In genomic region chr9:111483862-111484563, GRCh38 we compare ENCODE assay signal across 1 cellular context.
A peak's percentile ranks its signal among the peaks of the same experiment; 100 is the strongest.
TF ChIP-seq lines count a peak whose summit lies in the region.

A gene with protein sequence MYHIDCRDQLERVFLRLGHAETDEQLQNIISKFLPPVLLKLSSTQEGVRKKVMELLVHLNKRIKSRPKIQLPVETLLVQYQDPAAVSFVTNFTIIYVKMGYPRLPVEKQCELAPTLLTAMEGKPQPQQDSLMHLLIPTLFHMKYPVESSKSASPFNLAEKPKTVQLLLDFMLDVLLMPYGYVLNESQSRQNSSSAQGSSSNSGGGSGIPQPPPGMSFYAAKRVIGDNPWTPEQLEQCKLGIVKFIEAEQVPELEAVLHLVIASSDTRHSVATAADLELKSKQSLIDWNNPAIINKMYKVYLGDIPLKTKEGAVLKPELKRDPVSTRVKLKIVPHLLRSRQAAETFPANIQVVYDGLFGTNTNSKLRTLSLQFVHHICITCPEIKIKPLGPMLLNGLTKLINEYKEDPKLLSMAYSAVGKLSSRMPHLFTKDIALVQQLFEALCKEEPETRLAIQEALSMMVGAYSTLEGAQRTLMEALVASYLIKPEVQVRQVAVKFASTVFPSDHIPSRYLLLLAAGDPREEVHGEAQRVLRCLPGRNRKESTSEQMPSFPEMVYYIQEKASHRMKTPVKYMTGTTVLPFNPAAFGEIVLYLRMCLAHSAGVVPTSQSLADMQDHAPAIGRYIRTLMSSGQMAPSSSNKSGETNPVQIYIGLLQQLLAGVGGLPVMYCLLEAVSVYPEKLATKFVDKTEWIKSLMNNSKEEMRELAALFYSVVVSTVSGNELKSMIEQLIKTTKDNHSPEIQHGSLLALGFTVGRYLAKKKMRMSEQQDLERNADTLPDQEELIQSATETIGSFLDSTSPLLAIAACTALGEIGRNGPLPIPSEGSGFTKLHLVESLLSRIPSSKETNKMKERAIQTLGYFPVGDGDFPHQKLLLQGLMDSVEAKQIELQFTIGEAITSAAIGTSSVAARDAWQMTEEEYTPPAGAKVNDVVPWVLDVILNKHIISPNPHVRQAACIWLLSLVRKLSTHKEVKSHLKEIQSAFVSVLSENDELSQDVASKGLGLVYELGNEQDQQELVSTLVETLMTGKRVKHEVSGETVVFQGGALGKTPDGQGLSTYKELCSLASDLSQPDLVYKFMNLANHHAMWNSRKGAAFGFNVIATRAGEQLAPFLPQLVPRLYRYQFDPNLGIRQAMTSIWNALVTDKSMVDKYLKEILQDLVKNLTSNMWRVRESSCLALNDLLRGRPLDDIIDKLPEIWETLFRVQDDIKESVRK (N-terminal part only) (minus strand): TSS chr9:111484383. CDS start chr9:111472918, 11,465 bp downstream.

TF ChIP-seq in K562, 482 proteins besides CTCF, POLR2A, EP300 and RAD21 (continued from another document and continues in another):
- peak in 1 of 2 experiments; percentile 56; a peak in 1 of 4 replicates for TF ChIP-seq RCOR1 (IDR thresholded peaks at IDR 0.05; ENCODE audit: borderline replicate concordance in 1 of 2, low read depth in 2 of 2, low read length in 2 of 2)
- TF ChIP-seq PTTG1 (tag; IDR thresholded peaks at IDR 0.05; ENCODE audit: low read depth), result no peak
- TF ChIP-seq TRIM24 (IDR thresholded peaks at IDR 0.05), result no peak
- TF ChIP-seq HNRNPLL (IDR thresholded peaks at IDR 0.05; ENCODE audit: low read depth, low read length, poor library complexity, severe bottlenecking), result peak; percentile 59
- TF ChIP-seq TBL1XR1 (IDR thresholded peaks at IDR 0.05; ENCODE audit: low read length in 2 of 2), result no peak
- TF ChIP-seq, protein P1, sequence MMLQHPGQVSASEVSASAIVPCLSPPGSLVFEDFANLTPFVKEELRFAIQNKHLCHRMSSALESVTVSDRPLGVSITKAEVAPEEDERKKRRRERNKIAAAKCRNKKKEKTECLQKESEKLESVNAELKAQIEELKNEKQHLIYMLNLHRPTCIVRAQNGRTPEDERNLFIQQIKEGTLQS (IDR thresholded peaks at IDR 0.05), result peak; percentile 61
- TF ChIP-seq, protein P1 (CRISPR knock-in tag; conservative IDR thresholded peaks at IDR 0.05), result no peak
- peak; percentile 47; the same call in 1 of the 2 replicates for TF ChIP-seq ZBTB1 (CRISPR knock-in tag; IDR thresholded peaks at IDR 0.05; ENCODE audit: borderline replicate concordance, low read depth)
- no peak for TF ChIP-seq MTF1 (CRISPR knock-in tag; IDR thresholded peaks at IDR 0.05; ENCODE audit: borderline replicate concordance)
- peak in 1 of 2 experiments; percentile 47; a peak in 1 of 4 replicates for TF ChIP-seq TEAD1 (CRISPR knock-in tag; IDR thresholded peaks at IDR 0.05)
- 0 out of 2 replicates have a peak, but pooled peaks have one; percentile 41 for TF ChIP-seq SIN3B (IDR thresholded peaks at IDR 0.05; ENCODE audit: low read depth)
- TF ChIP-seq NRF1 (conservative IDR thresholded peaks at IDR 0.05 in 1 of 2, IDR thresholded peaks at IDR 0.05 in 1 of 2), result peak; percentile 80 to 81
- TF ChIP-seq GTF2B (IDR thresholded peaks at IDR 0.05; ENCODE audit: extremely low read depth, insufficient read length), result peak; percentile 8
- TF ChIP-seq SUPT5H (IDR thresholded peaks at IDR 0.05), result peak; percentile 66
- TF ChIP-seq, protein P2, sequence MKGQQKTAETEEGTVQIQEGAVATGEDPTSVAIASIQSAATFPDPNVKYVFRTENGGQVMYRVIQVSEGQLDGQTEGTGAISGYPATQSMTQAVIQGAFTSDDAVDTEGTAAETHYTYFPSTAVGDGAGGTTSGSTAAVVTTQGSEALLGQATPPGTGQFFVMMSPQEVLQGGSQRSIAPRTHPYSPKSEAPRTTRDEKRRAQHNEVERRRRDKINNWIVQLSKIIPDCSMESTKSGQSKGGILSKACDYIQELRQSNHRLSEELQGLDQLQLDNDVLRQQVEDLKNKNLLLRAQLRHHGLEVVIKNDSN (CRISPR knock-in tag; IDR thresholded peaks at IDR 0.05), result 0 out of 2 replicates have a peak, but pooled peaks have one; percentile 6
- peak; percentile 53; the same call in 1 of the 2 replicates for TF ChIP-seq ATF7 (IDR thresholded peaks at IDR 0.05)
- peak; percentile 33; the same call in 1 of the 2 replicates for TF ChIP-seq BCOR (IDR thresholded peaks at IDR 0.05)
- no peak for TF ChIP-seq MCM5 (IDR thresholded peaks at IDR 0.05; ENCODE audit: low read depth)
- TF ChIP-seq RBM34 (IDR thresholded peaks at IDR 0.05; ENCODE audit: borderline replicate concordance, insufficient read depth, low read length), result no peak
- no peak for TF ChIP-seq ZKSCAN1 (IDR thresholded peaks at IDR 0.05; ENCODE audit: low read depth, low read length)
- TF ChIP-seq NFIX (CRISPR knock-in tag; IDR thresholded peaks at IDR 0.05; ENCODE audit: low read depth), result no peak
- TF ChIP-seq NEUROD1 (IDR thresholded peaks at IDR 0.05; ENCODE audit: borderline replicate concordance, low read depth, low read length, partially characterized antibody), result peak; percentile 39
- 0 out of 2 replicates have a peak, but pooled peaks have one; percentile 21 for TF ChIP-seq ZNF24 (IDR thresholded peaks at IDR 0.05)
- no peak for TF ChIP-seq ZZZ3 (IDR thresholded peaks at IDR 0.05)
- TF ChIP-seq SMARCA4 (IDR thresholded peaks at IDR 0.05), result peak; percentile 77; the same call in 1 of the 2 replicates
- TF ChIP-seq SMAD2 (IDR thresholded peaks at IDR 0.05; ENCODE audit: low read depth, low read length), result no peak
- peak; percentile 92 for TF ChIP-seq CTBP1 (IDR thresholded peaks at IDR 0.05; ENCODE audit: borderline replicate concordance)
- TF ChIP-seq, protein P3, sequence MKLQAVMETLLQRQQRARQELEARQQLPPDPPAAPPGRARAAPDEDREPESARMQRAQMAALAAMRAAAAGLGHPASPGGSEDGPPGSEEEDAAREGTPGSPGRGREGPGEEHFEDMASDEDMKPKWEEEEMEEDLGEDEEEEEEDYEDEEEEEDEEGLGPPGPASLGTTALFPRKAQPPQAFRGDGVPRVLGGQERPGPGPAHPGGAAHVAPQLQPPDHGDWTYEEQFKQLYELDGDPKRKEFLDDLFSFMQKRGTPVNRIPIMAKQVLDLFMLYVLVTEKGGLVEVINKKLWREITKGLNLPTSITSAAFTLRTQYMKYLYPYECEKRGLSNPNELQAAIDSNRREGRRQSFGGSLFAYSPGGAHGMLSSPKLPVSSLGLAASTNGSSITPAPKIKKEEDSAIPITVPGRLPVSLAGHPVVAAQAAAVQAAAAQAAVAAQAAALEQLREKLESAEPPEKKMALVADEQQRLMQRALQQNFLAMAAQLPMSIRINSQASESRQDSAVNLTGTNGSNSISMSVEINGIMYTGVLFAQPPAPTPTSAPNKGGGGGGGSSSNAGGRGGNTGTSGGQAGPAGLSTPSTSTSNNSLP (IDR thresholded peaks at IDR 0.05; ENCODE audit: borderline replicate concordance, low read depth, low read length), result no peak
- no peak for TF ChIP-seq ZNF695 (CRISPR knock-in tag; IDR thresholded peaks at IDR 0.05)
- TF ChIP-seq POLR2AphosphoS5 (IDR thresholded peaks at IDR 0.05; ENCODE audit: control insufficient read depth, insufficient read depth, low read depth, low read length), result peak; percentile 52
- peak; percentile 62 for TF ChIP-seq KDM5B (IDR thresholded peaks at IDR 0.05; ENCODE audit: insufficient replicate concordance, low read depth, low read length)
- TF ChIP-seq, protein P4, sequence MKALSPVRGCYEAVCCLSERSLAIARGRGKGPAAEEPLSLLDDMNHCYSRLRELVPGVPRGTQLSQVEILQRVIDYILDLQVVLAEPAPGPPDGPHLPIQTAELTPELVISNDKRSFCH (CRISPR knock-in tag; IDR thresholded peaks at IDR 0.05), result no peak
- TF ChIP-seq, protein P4 (tag; IDR thresholded peaks at IDR 0.05), result 0 out of 2 replicates have a peak, but pooled peaks have one; percentile 26
- TF ChIP-seq NFIC (IDR thresholded peaks at IDR 0.05), result 0 out of 2 replicates have a peak, but pooled peaks have one; percentile 8
- no peak for TF ChIP-seq HDAC6 (IDR thresholded peaks at IDR 0.05; ENCODE audit: low read depth, low read length)
- peak; percentile 59; the same call in 1 of the 2 replicates for TF ChIP-seq E2F1 (CRISPR knock-in tag; IDR thresholded peaks at IDR 0.05)
- TF ChIP-seq SMAD4 (CRISPR knock-in tag; conservative IDR thresholded peaks at IDR 0.05), result peak; percentile 61
- TF ChIP-seq, protein P5, sequence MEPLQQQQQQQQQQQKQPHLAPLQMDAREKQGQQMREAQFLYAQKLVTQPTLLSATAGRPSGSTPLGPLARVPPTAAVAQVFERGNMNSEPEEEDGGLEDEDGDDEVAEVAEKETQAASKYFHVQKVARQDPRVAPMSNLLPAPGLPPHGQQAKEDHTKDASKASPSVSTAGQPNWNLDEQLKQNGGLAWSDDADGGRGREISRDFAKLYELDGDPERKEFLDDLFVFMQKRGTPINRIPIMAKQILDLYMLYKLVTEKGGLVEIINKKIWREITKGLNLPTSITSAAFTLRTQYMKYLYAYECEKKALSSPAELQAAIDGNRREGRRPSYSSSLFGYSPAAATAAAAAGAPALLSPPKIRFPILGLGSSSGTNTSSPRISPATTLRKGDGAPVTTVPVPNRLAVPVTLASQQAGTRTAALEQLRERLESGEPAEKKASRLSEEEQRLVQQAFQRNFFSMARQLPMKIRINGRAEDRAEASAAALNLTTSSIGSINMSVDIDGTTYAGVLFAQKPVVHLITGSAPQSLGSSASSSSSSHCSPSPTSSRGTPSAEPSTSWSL (CRISPR knock-in tag; IDR thresholded peaks at IDR 0.05; ENCODE audit: borderline replicate concordance), result 0 out of 2 replicates have a peak, but pooled peaks have one; percentile 19
- TF ChIP-seq RFX5 (IDR thresholded peaks at IDR 0.05; ENCODE audit: low read depth, low read length), result no peak
- no peak for TF ChIP-seq ZNF507 (tag; conservative IDR thresholded peaks at IDR 0.05)
- no peak for TF ChIP-seq ZC3H8 (IDR thresholded peaks at IDR 0.05)
- peak; percentile 57 for TF ChIP-seq TAF1 (IDR thresholded peaks at IDR 0.05; ENCODE audit: control insufficient read depth, extremely low read depth, insufficient read depth, low read length, severe bottlenecking)
- TF ChIP-seq, protein P6, sequence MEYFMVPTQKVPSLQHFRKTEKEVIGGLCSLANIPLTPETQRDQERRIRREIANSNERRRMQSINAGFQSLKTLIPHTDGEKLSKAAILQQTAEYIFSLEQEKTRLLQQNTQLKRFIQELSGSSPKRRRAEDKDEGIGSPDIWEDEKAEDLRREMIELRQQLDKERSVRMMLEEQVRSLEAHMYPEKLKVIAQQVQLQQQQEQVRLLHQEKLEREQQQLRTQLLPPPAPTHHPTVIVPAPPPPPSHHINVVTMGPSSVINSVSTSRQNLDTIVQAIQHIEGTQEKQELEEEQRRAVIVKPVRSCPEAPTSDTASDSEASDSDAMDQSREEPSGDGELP (CRISPR knock-in tag; IDR thresholded peaks at IDR 0.05; ENCODE audit: borderline replicate concordance), result peak; percentile 29; the same call in 1 of the 2 replicates
- TF ChIP-seq KAT7 (CRISPR knock-in tag; IDR thresholded peaks at IDR 0.05; ENCODE audit: borderline replicate concordance), result no peak
- no peak for TF ChIP-seq ATF1 (CRISPR knock-in tag; IDR thresholded peaks at IDR 0.05)
- TF ChIP-seq ATF1 (tag; IDR thresholded peaks at IDR 0.05), result peak; percentile 56; the same call in 1 of the 2 replicates
- TF ChIP-seq MXI1 (IDR thresholded peaks at IDR 0.05; ENCODE audit: low read depth, low read length), result 0 out of 2 replicates have a peak, but pooled peaks have one; percentile 45
- no peak for TF ChIP-seq GTF2F1 (IDR thresholded peaks at IDR 0.05; ENCODE audit: low read depth, low read length)
- no peak for TF ChIP-seq ZNF707 (CRISPR knock-in tag; conservative IDR thresholded peaks at IDR 0.05)
- TF ChIP-seq TEAD4 (IDR thresholded peaks at IDR 0.05; ENCODE audit: low read length), result peak; percentile 32; the same call in 1 of the 2 replicates
- TF ChIP-seq TEAD4 (CRISPR knock-in tag; IDR thresholded peaks at IDR 0.05; ENCODE audit: borderline replicate concordance), result no peak
- TF ChIP-seq XRCC4 (IDR thresholded peaks at IDR 0.05; ENCODE audit: extremely low read depth, insufficient read depth, insufficient read length), result no peak
- TF ChIP-seq MLLT1 (IDR thresholded peaks at IDR 0.05), result 0 out of 4 replicates have a peak, but pooled peaks of 1 of the 2 experiments have one; percentile 26
- TF ChIP-seq CBX3 (IDR thresholded peaks at IDR 0.05; ENCODE audit: borderline replicate concordance in 1 of 2, low read length in 2 of 2), result peak in 1 of 2 experiments; percentile 64; a peak in 1 of 3 replicates
